8 cellular contexts compared by ENCODE assay signal in genomic region chr3:15377961-15378791, GRCh38. TPM values are rescaled to one million over a fixed set of nuclear protein-coding genes. Genes with fewer than 3 reads are reported as not detected.
A peak's percentile ranks its signal among the peaks of the same experiment; 100 is the strongest.
DNase-seq lines count a peak whose midpoint lies in the region; ATAC-seq, FAIRE-seq and TF ChIP-seq lines count a peak whose summit lies in the region.

No MANE protein-coding gene starts in this region.

- no peak for TF ChIP-seq POLR2A in H1 (IDR thresholded peaks at IDR 0.05; ENCODE audit: control extremely low read depth in 1 of 2, low read depth in 2 of 2, low read length in 2 of 2)

- no peak overlapping the region for H2BK120ac ChIP-seq in H1 (replicated peaks; ENCODE audit: low read depth, low read length)
- no peak overlapping the region for H2BK120ac ChIP-seq in mesendoderm (ENCODE audit: low read depth, low read length)

- H3K23ac ChIP-seq in H1 (ENCODE audit: insufficient read length) (no peak overlapping the region), mesendoderm (ENCODE audit: low read length) (no peak overlapping the region)

- POLR2A ChIA-PET in H1 (lab: Charles Lee; ENCODE audit: partially characterized antibody): no interaction called here

- H4K8ac ChIP-seq in H1 (ENCODE audit: extremely low read depth, insufficient read depth, low read length) (no peak overlapping the region; the same call in 1 of the 2 replicates), mesendoderm (ENCODE audit: low read depth, low read length) (peak overlapping the region; percentile 94)

- peak overlapping the region; percentile 99 for H2AFZ ChIP-seq in H1 (ENCODE audit: low read length)

- H3K14ac ChIP-seq in H1 (ENCODE audit: insufficient read length): no peak overlapping the region

- peak; percentile 81 to 85 for TF ChIP-seq RAD21 in H1 (IDR thresholded peaks at IDR 0.05 in 1 of 2, conservative IDR thresholded peaks at IDR 0.05 in 1 of 2; ENCODE audit: low read depth in 2 of 2, low read length in 2 of 2)

- H2BK20ac ChIP-seq in H1 (ENCODE audit: low read length): no peak overlapping the region

- H3K9me3 ChIP-seq in H1 (ENCODE audit: insufficient read depth in 2 of 2, low read depth in 1 of 2, low read length in 1 of 2): no peaks in the 10 kb centered on the region

- peak; percentile 90 for ATAC-seq in GM21390 (IDR thresholded peaks at IDR 0.05; ENCODE audit: unreplicated experiment)

- no peaks in the 10 kb centered on the region for H3K23me2 ChIP-seq in H1 (ENCODE audit: low read depth, low read length)

- no peak overlapping the region for H2BK15ac ChIP-seq in H1 (ENCODE audit: low read length)
- H2BK15ac ChIP-seq in mesendoderm (replicated peaks; ENCODE audit: low read depth): no peak overlapping the region

- H3K4me1 ChIP-seq in H1 (replicated peaks in 1 of 4; ENCODE audit: control insufficient read depth in 3 of 4, insufficient read depth in 4 of 4, low read length in 3 of 4) (peaks cover 0 to 3% (median 0%) of the 10 kb centered on the region in 4 experiments; a peak in 3 of 7 replicates), mesendoderm (ENCODE audit: control insufficient read depth, low read depth, low read length) (no peaks in the 10 kb centered on the region)

- peak; percentile 67 to 86 (median 81) for TF ChIP-seq CTCF in H1 (IDR thresholded peaks at IDR 0.05; ENCODE audit: control extremely low read depth in 1 of 3, insufficient read depth in 1 of 3, low read depth in 1 of 3, low read length in 3 of 3)

- CTCF ChIA-PET in H1 (lab: Charles Lee; ENCODE audit: partially characterized antibody): interaction anchor here (0.7 to 3.9 kb wide), 18 partner anchors 10 to 275 kb away, joined by 3 to 50 read pairs (median 4); no protein-coding TSS in a partner anchor

- no peak overlapping the region for H2BK12ac ChIP-seq in H1 (ENCODE audit: low read depth, low read length)

- no peak overlapping the region for H4K91ac ChIP-seq in H1 (replicated peaks; ENCODE audit: insufficient read length, low read length)

- no peaks in the 10 kb centered on the region for H3K79me2 ChIP-seq in H1 (ENCODE audit: control insufficient read depth in 1 of 2, insufficient read depth in 2 of 2, low read length in 2 of 2)
- H3K79me2 ChIP-seq in mesendoderm (ENCODE audit: control insufficient read depth, insufficient read depth, low read length): no peaks in the 10 kb centered on the region

- DNase-seq in COLO668 (lab: John Stamatoyannopoulos, UW; ENCODE audit: unreplicated experiment) (peak; percentile 85), HT1080 (ENCODE audit: low read depth) (peak; percentile 90), NOMO-1 (lab: John Stamatoyannopoulos, UW; ENCODE audit: unreplicated experiment in 2 of 2) (peak; percentile 84 to 90), H1 (ENCODE audit: low read depth in 1 of 2, low spot score in 2 of 2) (peak; percentile 66 to 91), mesendoderm (peak; percentile 98)
- peak; percentile 89 to 92 for DNase-seq in activated CD8-positive, alpha-beta memory T cell treated with anti-CD3 and anti-CD28 coated beads for 4 hours (ENCODE audit: low read depth in 2 of 2)
- DNase-seq in stimulated activated CD8-positive, alpha-beta memory T cell treated with anti-CD3 and anti-CD28 coated beads, Interleukin-15, amount 100 ng/mL, for 24 hours (ENCODE audit: low read depth): peak; percentile 75

- H3K79me1 ChIP-seq in H1 (ENCODE audit: low read depth, low read length): no peaks in the 10 kb centered on the region
- H3K79me1 ChIP-seq in mesendoderm (ENCODE audit: low read length): no peaks in the 10 kb centered on the region

- H3K18ac ChIP-seq in H1 (ENCODE audit: extremely low read depth, low read length) (peak overlapping the region; percentile 19; the same call in 1 of the 2 replicates), mesendoderm (ENCODE audit: low read length) (peak overlapping the region; percentile 54)

- H3K4ac ChIP-seq in H1 (replicated peaks; ENCODE audit: insufficient read length, low read depth, low read length) (no peak overlapping the region), mesendoderm (ENCODE audit: low read depth, low read length) (no peak overlapping the region)

- TF ChIP-seq EP300 in H1 (IDR thresholded peaks at IDR 0.05; ENCODE audit: borderline replicate concordance in 1 of 2, low read depth in 2 of 2, low read length in 2 of 2): peak in 1 of 2 experiments; percentile 59; a peak in 1 of 3 replicates

- FAIRE-seq in H1 (lab: Jason Lieb, UNC): peak; percentile 87

- H3K4me2 ChIP-seq in H1 (ENCODE audit: insufficient read depth in 1 of 2, low read depth in 2 of 2, low read length in 2 of 2): peak overlapping the region; percentile 9 to 60; a peak in 3 of 4 replicates
- H3K4me2 ChIP-seq in mesendoderm (ENCODE audit: low read length): no peak overlapping the region

- WGBS in H1 (ENCODE audit: extremely low coverage in 1 of 2, insufficient coverage in 1 of 2, insufficient read length in 1 of 2, insufficient replicate concordance in 2 of 2, low coverage in 1 of 2, low lambda C conversion rate in 2 of 2, missing lambda C conversion rate in 1 of 2), 2 experiments: 26% methylated on average over 16 of the region's 16 CpGs; no CpG with 5 or more reads in 1 of the 2 experiments
- WGBS in mesendoderm (ENCODE audit: extremely low coverage, insufficient coverage, low lambda C conversion rate): no CpG with 5 or more reads among the region's 16 CpGs

- H3K27ac ChIP-seq in H1 (ENCODE audit: low read depth, low read length): peak overlapping the region; percentile 79
- no peak overlapping the region for H3K27ac ChIP-seq in mesendoderm (ENCODE audit: low read depth, low read length)

- no peaks in the 10 kb centered on the region for H3K36me3 ChIP-seq in H1 (ENCODE audit: control insufficient read depth in 2 of 4, insufficient read depth in 4 of 4, low read length in 3 of 4)
- no peaks in the 10 kb centered on the region for H3K36me3 ChIP-seq in mesendoderm (ENCODE audit: control insufficient read depth, insufficient read depth, low read length)

- H3K9ac ChIP-seq in H1 (replicated peaks in 1 of 4; ENCODE audit: extremely low read depth in 1 of 4, low read depth in 3 of 4, low read length in 3 of 4): no peak overlapping the region; a peak in 1 of 7 replicates
- H3K9ac ChIP-seq in mesendoderm (ENCODE audit: low read length): no peak overlapping the region

- H4K20me1 ChIP-seq in H1 (replicated peaks in 1 of 2; ENCODE audit: control insufficient read depth in 1 of 2, insufficient read depth in 2 of 2, low read length in 2 of 2): no peaks in the 10 kb centered on the region

- H2BK5ac ChIP-seq in H1 (ENCODE audit: low read depth, low read length) (no peak overlapping the region), mesendoderm (ENCODE audit: low read length) (no peak overlapping the region)

- peak overlapping the region; percentile 11 for H4K5ac ChIP-seq in H1 (ENCODE audit: insufficient read length, low read depth, low read length)
- peak overlapping the region; percentile 61 for H4K5ac ChIP-seq in mesendoderm (ENCODE audit: low read length)

- H3K27me3 ChIP-seq in H1 (replicated peaks in 1 of 4; ENCODE audit: control insufficient read depth in 3 of 4, extremely low read depth in 1 of 4, insufficient read depth in 3 of 4, low read length in 3 of 4) (no peaks in the 10 kb centered on the region), mesendoderm (ENCODE audit: insufficient read depth, low read length, poor library complexity) (no peaks in the 10 kb centered on the region)

- H3K56ac ChIP-seq in H1 (replicated peaks; ENCODE audit: insufficient read length, low read depth, low read length) (no peak overlapping the region), mesendoderm (ENCODE audit: low read length) (no peak overlapping the region)

- H3K4me3 ChIP-seq in H1 (ENCODE audit: extremely low read depth in 1 of 4, insufficient read depth in 2 of 4, low read depth in 3 of 4, low read length in 4 of 4) (peak overlapping the region in 1 of 4 experiments; percentile 32; a peak in 2 of 8 replicates), mesendoderm (ENCODE audit: low read length) (no peak overlapping the region)

- no peak overlapping the region for H2AK5ac ChIP-seq in H1 (ENCODE audit: low read depth, low read length)
- no peak overlapping the region for H2AK5ac ChIP-seq in mesendoderm (ENCODE audit: low read length)

RNA-seq across cellular contexts. Expression of gene SH3BP5, which starts 45.8 kb away (rescaled TPM):
- 23.2 and 28.8 TPM in 2 replicates for total RNA-seq in HT1080 (2014; rRNA removed; shearing (Covaris generic))
- 36.9 and 41.4 TPM in 2 replicates for polyA plus RNA-seq in HT1080 (2015; cell fraction: cytosol; rRNA removed)
- polyA plus RNA-seq in HT1080 (2015; cell fraction: nucleus; rRNA removed): 27.2 and 36.5 TPM in 2 replicates
- total RNA-seq in H1 (2021; fragmentation: NEBNext Ultra II Directional; extraction: Animal tissue kit (Norgen Biotek cat#: 25700)): 9.4 and 9.7 TPM in 2 replicates
- 6.3 and 7.1 TPM in 2 replicates for polyA plus RNA-seq in H1 (2011; rRNA removed)
- polyA plus RNA-seq in H1 (2011; cell fraction: cytosol; rRNA removed): 10.8 TPM
- 8.9 TPM for polyA plus RNA-seq in H1 (2011; cell fraction: nucleus; rRNA removed)
- polyA plus RNA-seq in H1 (2012, experiment 1 of 2): 9.6 to 12.8 TPM (median 10.5 TPM) in 4 replicates
- 2.4 TPM for polyA plus RNA-seq in H1 (2012, experiment 2 of 2)
- 4.6 TPM for polyA plus RNA-seq in H1 (2013, experiment 1 of 2)
- 5.1 TPM for polyA plus RNA-seq in H1 (2013, experiment 2 of 2)
- 6.6 and 7.8 TPM in 2 replicates for polyA minus RNA-seq in H1 (2011; rRNA and poly(A)+ RNA removed)
- polyA minus RNA-seq in H1 (2011; cell fraction: cytosol; rRNA and poly(A)+ RNA removed): 9.8 TPM
- polyA minus RNA-seq in H1 (2011; cell fraction: nucleus; rRNA and poly(A)+ RNA removed): 6.4 TPM
- polyA plus RNA-seq in mesendoderm (2013, experiment 1 of 2): 2.8 TPM
- polyA plus RNA-seq in mesendoderm (2013, experiment 2 of 2): 3.0 TPM

RNA-seq across cellular contexts. Expression of gene METTL6, which starts 49.2 kb away (rescaled TPM):
- total RNA-seq in HT1080 (2014; rRNA removed; shearing (Covaris generic)): 25.3 and 29.2 TPM in 2 replicates
- polyA plus RNA-seq in HT1080 (2015; cell fraction: cytosol; rRNA removed): 24.6 and 25.6 TPM in 2 replicates
- polyA plus RNA-seq in HT1080 (2015; cell fraction: nucleus; rRNA removed): 19.0 and 19.7 TPM in 2 replicates
- total RNA-seq in H1 (2021; fragmentation: NEBNext Ultra II Directional; extraction: Animal tissue kit (Norgen Biotek cat#: 25700)): 20.0 and 20.7 TPM in 2 replicates
- 13.1 and 18.4 TPM in 2 replicates for polyA plus RNA-seq in H1 (2011; rRNA removed)
- polyA plus RNA-seq in H1 (2011; cell fraction: cytosol; rRNA removed): 19.8 TPM
- 6.3 TPM for polyA plus RNA-seq in H1 (2011; cell fraction: nucleus; rRNA removed)
- 15.5 to 17.6 TPM (median 16.8 TPM) in 4 replicates for polyA plus RNA-seq in H1 (2012, experiment 1 of 2)
- polyA plus RNA-seq in H1 (2012, experiment 2 of 2): 5.4 TPM
- polyA plus RNA-seq in H1 (2013, experiment 1 of 2): 15.0 TPM
- polyA plus RNA-seq in H1 (2013, experiment 2 of 2): 15.7 TPM
- 18.1 and 20.9 TPM in 2 replicates for polyA minus RNA-seq in H1 (2011; rRNA and poly(A)+ RNA removed)
- polyA minus RNA-seq in H1 (2011; cell fraction: cytosol; rRNA and poly(A)+ RNA removed): 5.1 TPM
- 11.0 TPM for polyA minus RNA-seq in H1 (2011; cell fraction: nucleus; rRNA and poly(A)+ RNA removed)
- polyA plus RNA-seq in mesendoderm (2013, experiment 1 of 2): 19.8 TPM
- polyA plus RNA-seq in mesendoderm (2013, experiment 2 of 2): 20.5 TPM

RNA-seq across cellular contexts. Expression of gene EAF1, which starts 49.2 kb away (rescaled TPM):
- total RNA-seq in HT1080 (2014; rRNA removed; shearing (Covaris generic)): 27.7 and 36.5 TPM in 2 replicates
- polyA plus RNA-seq in HT1080 (2015; cell fraction: cytosol; rRNA removed): 13.3 and 15.5 TPM in 2 replicates
- 13.0 and 14.9 TPM in 2 replicates for polyA plus RNA-seq in HT1080 (2015; cell fraction: nucleus; rRNA removed)
- total RNA-seq in H1 (2021; fragmentation: NEBNext Ultra II Directional; extraction: Animal tissue kit (Norgen Biotek cat#: 25700)): 26.8 and 28.0 TPM in 2 replicates
- polyA plus RNA-seq in H1 (2011; rRNA removed): 13.9 and 16.8 TPM in 2 replicates
- polyA plus RNA-seq in H1 (2011; cell fraction: cytosol; rRNA removed): 16.8 TPM
- 10.8 TPM for polyA plus RNA-seq in H1 (2011; cell fraction: nucleus; rRNA removed)
- polyA plus RNA-seq in H1 (2012, experiment 1 of 2): 16.4 to 20.3 TPM (median 17.6 TPM) in 4 replicates
- 2.8 TPM for polyA plus RNA-seq in H1 (2012, experiment 2 of 2)
- 14.6 TPM for polyA plus RNA-seq in H1 (2013, experiment 1 of 2)
- polyA plus RNA-seq in H1 (2013, experiment 2 of 2): 15.3 TPM
- polyA minus RNA-seq in H1 (2011; rRNA and poly(A)+ RNA removed): 23.8 and 28.9 TPM in 2 replicates
- polyA minus RNA-seq in H1 (2011; cell fraction: cytosol; rRNA and poly(A)+ RNA removed): 21.4 TPM
- 12.5 TPM for polyA minus RNA-seq in H1 (2011; cell fraction: nucleus; rRNA and poly(A)+ RNA removed)
- 21.1 TPM for polyA plus RNA-seq in mesendoderm (2013, experiment 1 of 2)
- polyA plus RNA-seq in mesendoderm (2013, experiment 2 of 2): 20.6 TPM
